In genomic region chr11:22554221-22554620, GRCh38 we compare ENCODE assay signal across 13 cellular contexts.
DNase-seq lines count a peak whose midpoint lies in the region; ATAC-seq and TF ChIP-seq lines count a peak whose summit lies in the region.
"Had no signal": no experiment of that assay in that cellular context is flagged by ENCODE, and none has a peak within 500 bp of the region (broad histone marks: within the 10 kb centered on the region; RNA-seq: fewer than 3 reads in every experiment).

No MANE protein-coding gene starts in this region.

- peak; percentile 55 for ATAC-seq in activated CD8-positive, alpha-beta T cell treated with anti-CD3 and anti-CD28 coated beads for 36 hours
- no peak for ATAC-seq in activated CD8-positive, alpha-beta T cell treated with anti-CD3 and anti-CD28 coated beads, Interleukin-2, amount 10 ng/mL, durations not matched to agents 7 days and 5 days
- peak; percentile 94 for ATAC-seq in GM21619 (IDR thresholded peaks at IDR 0.05; ENCODE audit: unreplicated experiment)
- peak; percentile 94 for ATAC-seq in HG03103 (IDR thresholded peaks at IDR 0.05; ENCODE audit: low read depth, unreplicated experiment)

- H3K4me1 ChIP-seq in mesenchymal stem cell (ENCODE audit: control insufficient read depth, insufficient read depth, low read depth, low read length) (no peaks in the 10 kb centered on the region), breast epithelium (no peaks in the 10 kb centered on the region)

- H3K4me2 ChIP-seq in mesenchymal stem cell (ENCODE audit: low read length, poor library complexity, severe bottlenecking) = no peak overlapping the region

- POLR2A ChIA-PET in activated CD8-positive, alpha-beta T cell treated with anti-CD3 and anti-CD28 coated beads for 36 hours (lab: Charles Lee) = interaction anchor here (0.6 kb wide), 1 partner anchor 384 kb away, joined by 3 read pairs; no protein-coding TSS in a partner anchor
- POLR2A ChIA-PET in activated CD8-positive, alpha-beta T cell treated with anti-CD3 and anti-CD28 coated beads, Interleukin-2, amount 10 ng/mL, durations not matched to agents 7 days and 5 days (lab: Charles Lee) = no interaction called here

- H3K4me3 ChIP-seq in epithelial cell of esophagus (ENCODE audit: low read length) = no peak overlapping the region
- no peak overlapping the region for H3K4me3 ChIP-seq in mesenchymal stem cell (ENCODE audit: insufficient read depth in 1 of 2, low read depth in 1 of 2, low read length in 2 of 2)
- H3K4me3 ChIP-seq in breast epithelium = no peak overlapping the region

- H3K9me3 Mint-ChIP-seq in activated CD8-positive, alpha-beta T cell treated with anti-CD3 and anti-CD28 coated beads for 36 hours = no peaks in the 10 kb centered on the region
- no peaks in the 10 kb centered on the region for H3K9me3 Mint-ChIP-seq in activated CD8-positive, alpha-beta T cell treated with anti-CD3 and anti-CD28 coated beads, Interleukin-2, amount 10 ng/mL, durations not matched to agents 7 days and 5 days (ENCODE audit: insufficient read depth)

- no peak overlapping the region for H3K9ac ChIP-seq in mesenchymal stem cell (ENCODE audit: low read length)

- WGBS in mesenchymal stem cell = no CpG with 5 or more reads among the region's 1 CpG

- no peak overlapping the region for H3K27ac Mint-ChIP-seq in activated CD8-positive, alpha-beta T cell treated with anti-CD3 and anti-CD28 coated beads for 36 hours
- H3K27ac Mint-ChIP-seq in activated CD8-positive, alpha-beta T cell treated with anti-CD3 and anti-CD28 coated beads, Interleukin-2, amount 10 ng/mL, durations not matched to agents 7 days and 5 days = no peak overlapping the region

- TF ChIP-seq CTCF in activated CD8-positive, alpha-beta T cell treated with anti-CD3 and anti-CD28 coated beads for 36 hours (IDR thresholded peaks at IDR 0.05) = no peak
- no peak for TF ChIP-seq CTCF in epithelial cell of esophagus (IDR thresholded peaks at IDR 0.05; ENCODE audit: insufficient read depth, low read depth, low read length, missing control alignments)
- no peak for TF ChIP-seq CTCF in breast epithelium (IDR thresholded peaks at IDR 0.05)

- no peaks in the 10 kb centered on the region for H3K36me3 Mint-ChIP-seq in activated CD8-positive, alpha-beta T cell treated with anti-CD3 and anti-CD28 coated beads for 36 hours (ENCODE audit: low read depth)
- no peaks in the 10 kb centered on the region for H3K36me3 Mint-ChIP-seq in activated CD8-positive, alpha-beta T cell treated with anti-CD3 and anti-CD28 coated beads, Interleukin-2, amount 10 ng/mL, durations not matched to agents 7 days and 5 days (ENCODE audit: low read depth)

- peaks cover 11% of the 10 kb centered on the region for H3K27me3 Mint-ChIP-seq in activated CD8-positive, alpha-beta T cell treated with anti-CD3 and anti-CD28 coated beads for 36 hours
- no peaks in the 10 kb centered on the region for H3K27me3 Mint-ChIP-seq in activated CD8-positive, alpha-beta T cell treated with anti-CD3 and anti-CD28 coated beads, Interleukin-2, amount 10 ng/mL, durations not matched to agents 7 days and 5 days (ENCODE audit: low read depth)

- intact Hi-C loops in activated CD8-positive, alpha-beta T cell treated with anti-CD3 and anti-CD28 coated beads for 36 hours (cut with micrococcal nuclease) = no loop called here
- intact Hi-C loops in breast epithelium (cut with DNase I; ENCODE audit: low total_unique reads) = no loop called here

- H3K9me3 ChIP-seq in mesenchymal stem cell (ENCODE audit: control insufficient read depth, low read length) (no peaks in the 10 kb centered on the region), breast epithelium (no peaks in the 10 kb centered on the region)

- TF ChIP-seq POLR2A in breast epithelium (IDR thresholded peaks at IDR 0.05) = no peak

- H3K79me1 ChIP-seq in mesenchymal stem cell (replicated peaks; ENCODE audit: low read length, poor library complexity, severe bottlenecking) = no peaks in the 10 kb centered on the region

- H3K4me3 Mint-ChIP-seq in activated CD8-positive, alpha-beta T cell treated with anti-CD3 and anti-CD28 coated beads for 36 hours = no peak overlapping the region
- H3K4me3 Mint-ChIP-seq in activated CD8-positive, alpha-beta T cell treated with anti-CD3 and anti-CD28 coated beads, Interleukin-2, amount 10 ng/mL, durations not matched to agents 7 days and 5 days = no peak overlapping the region

- H2AFZ ChIP-seq in mesenchymal stem cell (ENCODE audit: low read depth, low read length) = no peak overlapping the region

- no peak overlapping the region for H3K14ac ChIP-seq in mesenchymal stem cell (ENCODE audit: low read length in 2 of 2)

- H4K91ac ChIP-seq in mesenchymal stem cell (ENCODE audit: low read length) = no peak overlapping the region

- no peak overlapping the region for H3K27ac ChIP-seq in mesenchymal stem cell (ENCODE audit: low read length, poor library complexity, severe bottlenecking)
- no peak overlapping the region for H3K27ac ChIP-seq in breast epithelium

- H2BK5ac ChIP-seq in mesenchymal stem cell (ENCODE audit: low read depth, low read length, poor library complexity, severe bottlenecking) = no peak overlapping the region

- no peak overlapping the region for H2BK15ac ChIP-seq in mesenchymal stem cell (ENCODE audit: low read depth, poor library complexity, severe bottlenecking)

- no peak overlapping the region for H4K8ac ChIP-seq in mesenchymal stem cell (ENCODE audit: low read length)

- no peak overlapping the region for H3K18ac ChIP-seq in mesenchymal stem cell (ENCODE audit: low read depth in 1 of 2, low read length in 2 of 2)

- no peaks in the 10 kb centered on the region for H3K36me3 ChIP-seq in mesenchymal stem cell (ENCODE audit: control insufficient read depth in 1 of 2, insufficient read depth in 2 of 2, low read depth in 1 of 2, low read length in 2 of 2)
- no peaks in the 10 kb centered on the region for H3K36me3 ChIP-seq in breast epithelium

- H3K23ac ChIP-seq in mesenchymal stem cell (ENCODE audit: low read length in 2 of 2) = no peak overlapping the region

- H2BK12ac ChIP-seq in mesenchymal stem cell (ENCODE audit: low read length in 2 of 2) = no peak overlapping the region

- CTCF ChIA-PET in activated CD8-positive, alpha-beta T cell treated with anti-CD3 and anti-CD28 coated beads for 36 hours (lab: Charles Lee) = no interaction called here
- CTCF ChIA-PET in activated CD8-positive, alpha-beta T cell treated with anti-CD3 and anti-CD28 coated beads, Interleukin-2, amount 10 ng/mL, durations not matched to agents 7 days and 5 days (lab: Charles Lee) = no interaction called here

- DNase-seq in activated CD8-positive, alpha-beta T cell treated with anti-CD3 and anti-CD28 coated beads for 36 hours = no peak
- DNase-seq in activated CD8-positive, alpha-beta T cell treated with anti-CD3 and anti-CD28 coated beads, Interleukin-2, amount 10 ng/mL, durations not matched to agents 7 days and 5 days = no peak
- DNase-seq in epithelial cell of esophagus (ENCODE audit: low read depth) = peak; percentile 3
- no peak for DNase-seq in mesenchymal stem cell
- DNase-seq in 8988T = no peak
- no peak for DNase-seq in breast epithelium (ENCODE audit: low spot score in 2 of 2)
- DNase-seq: activated gamma-delta T cell treated with Interleukin-2 at 50 U/mL for 16 hours, cerebellar nuclear complex, GOT3, KBM-7, Right ventricle myocardium superior had no signal

- H3K4ac ChIP-seq in mesenchymal stem cell (ENCODE audit: low read depth in 1 of 2, low read length in 2 of 2) = no peak overlapping the region

- peaks cover 3% of the 10 kb centered on the region for H3K4me1 Mint-ChIP-seq in activated CD8-positive, alpha-beta T cell treated with anti-CD3 and anti-CD28 coated beads for 36 hours (ENCODE audit: low read depth)
- H3K4me1 Mint-ChIP-seq in activated CD8-positive, alpha-beta T cell treated with anti-CD3 and anti-CD28 coated beads, Interleukin-2, amount 10 ng/mL, durations not matched to agents 7 days and 5 days (ENCODE audit: low read depth) = no peaks in the 10 kb centered on the region

- no peak overlapping the region for H2AK5ac ChIP-seq in mesenchymal stem cell (ENCODE audit: low read length, severe bottlenecking)

- no peak overlapping the region for H2BK120ac ChIP-seq in mesenchymal stem cell (ENCODE audit: low read depth, low read length)

- H3K27me3 ChIP-seq in mesenchymal stem cell (ENCODE audit: control insufficient read depth in 1 of 2, insufficient read depth in 1 of 2, low read length in 2 of 2) (peaks cover 0 to 15% of the 10 kb centered on the region in 2 experiments), breast epithelium (no peaks in the 10 kb centered on the region)
